In the genomic region with DNA sequence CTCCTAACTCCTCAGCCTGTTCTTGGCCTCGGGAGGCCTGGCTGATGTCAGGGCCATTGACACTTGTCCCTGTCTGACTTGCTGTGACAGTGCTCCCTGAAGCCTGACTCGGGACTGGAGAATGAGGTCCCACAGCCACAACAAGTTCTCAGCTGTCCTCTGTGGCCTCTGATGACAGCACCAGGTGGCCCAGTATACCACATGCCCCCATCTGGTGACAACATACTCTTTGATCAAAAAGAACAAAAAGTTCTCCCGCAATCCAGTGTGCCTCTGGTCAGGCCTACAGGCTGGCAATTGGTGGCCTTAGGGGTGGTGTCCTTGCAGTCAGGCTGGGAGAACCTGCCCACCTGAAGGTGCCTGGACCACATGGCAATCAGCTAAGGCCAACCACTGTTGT, we compare ENCODE assay signal across 21 cellular contexts.
DNase-seq lines count a peak whose midpoint lies in the region; ATAC-seq, FAIRE-seq and TF ChIP-seq lines count a peak whose summit lies in the region.
"Had no signal": no experiment of that assay in that cellular context is flagged by ENCODE, and none has a peak within 500 bp of the region (broad histone marks: within the 10 kb centered on the region; RNA-seq: fewer than 3 reads in every experiment).

No MANE protein-coding gene starts in this region.

- no peak for FAIRE-seq in HepG2 (lab: Jason Lieb, UNC)
- FAIRE-seq: G401.6, HTR-8/SVneo, K562 had no signal

- peaks cover 97% of the 10 kb centered on the region for H3K4me1 ChIP-seq in BLaER1
- H3K4me1 ChIP-seq in HepG2 (ENCODE audit: insufficient read depth, low read length), result peaks cover 9% of the 10 kb centered on the region
- peaks cover 9% of the 10 kb centered on the region for H3K4me1 ChIP-seq in osteoblast (ENCODE audit: insufficient read depth, low read length)
- peaks cover 0 to 6% of the 10 kb centered on the region in 2 donors for H3K4me1 ChIP-seq in thyroid gland

- BruUV-seq in HepG2 (replicated peaks; lab: Mats Ljungman, UMichigan), result no TSS peak

- intact Hi-C loops in HepG2 (cut with micrococcal nuclease; ENCODE audit: unreplicated experiment), result no loop called here
- intact Hi-C loops in thyroid gland (cut with DNase I), result no loop called here

- no peaks in the 10 kb centered on the region for H3K79me2 ChIP-seq in HepG2 (ENCODE audit: insufficient read depth, low read length)
- H3K79me2 ChIP-seq in osteoblast (ENCODE audit: insufficient read depth, low read length), result no peaks in the 10 kb centered on the region

- H3K4me2 ChIP-seq in BLaER1 (peak overlapping the region; percentile 82), HepG2 (ENCODE audit: low read depth, low read length) (no peak overlapping the region), osteoblast (ENCODE audit: insufficient read depth, low read length) (no peak overlapping the region)

- H3K36me3 ChIP-seq in BLaER1 (no peaks in the 10 kb centered on the region), HepG2 (replicated peaks in 1 of 2; ENCODE audit: control insufficient read depth in 1 of 2, insufficient read depth in 2 of 2, low read length in 2 of 2) (no peaks in the 10 kb centered on the region), osteoblast (ENCODE audit: insufficient read depth, low read length) (no peaks in the 10 kb centered on the region), thyroid gland (no peaks in the 10 kb centered on the region)

- no peak for TF ChIP-seq CTCF in HepG2 (CRISPR knock-in tag; IDR thresholded peaks at IDR 0.05)
- TF ChIP-seq CTCF in osteoblast (IDR thresholded peaks at IDR 0.05; ENCODE audit: extremely low read depth, low read depth, low read length), result no peak
- no peak for TF ChIP-seq CTCF in thyroid gland (IDR thresholded peaks at IDR 0.05)

- no peak overlapping the region for H2AFZ ChIP-seq in HepG2 (ENCODE audit: low read length)
- H2AFZ ChIP-seq in osteoblast (ENCODE audit: low read length), result no peak overlapping the region

- WGBS in HepG2 (ENCODE audit: low lambda C conversion rate), result 0% methylated on average over 1 of the region's 3 CpGs
- 82 to 90% methylated on average over 3 of the region's 3 CpGs for WGBS in thyroid gland, 2 donors

- no peak for TF ChIP-seq POLR2A in HepG2 (IDR thresholded peaks at IDR 0.05; ENCODE audit: insufficient read depth in 1 of 2, low read depth in 2 of 2, low read length in 2 of 2)
- TF ChIP-seq POLR2A in thyroid gland (IDR thresholded peaks at IDR 0.05), result no peak

- POLR2A ChIA-PET in HepG2 (lab: Yijun Ruan, JAX), result no interaction called here

- H3K27ac ChIP-seq in BLaER1 (no peak overlapping the region; the same call in 1 of the 2 replicates), HepG2 (ENCODE audit: extremely low read length, insufficient read depth, low read length) (no peak overlapping the region), osteoblast (ENCODE audit: low read depth, low read length) (no peak overlapping the region), thyroid gland (no peak overlapping the region)

- no peak for TF ChIP-seq RAD21 in HepG2 (CRISPR knock-in tag; IDR thresholded peaks at IDR 0.05)

- no peaks in the 10 kb centered on the region for H3K27me3 ChIP-seq in BLaER1
- H3K27me3 ChIP-seq in HepG2 (ENCODE audit: control insufficient read depth in 1 of 2, insufficient read depth in 2 of 2, low read length in 2 of 2), result peaks cover 1 to 25% of the 10 kb centered on the region in 2 experiments; a peak in 3 of 5 replicates
- no peaks in the 10 kb centered on the region for H3K27me3 ChIP-seq in osteoblast (ENCODE audit: insufficient read depth, low read length)
- no peaks in the 10 kb centered on the region for H3K27me3 ChIP-seq in thyroid gland

- DNase-seq in NAMALWA (ENCODE audit: low spot score), result peak; percentile 11
- DNase-seq in HepG2 (ENCODE audit: low spot score), result no peak
- peak; percentile 47 for DNase-seq in osteoblast (ENCODE audit: insufficient read length, low spot score, missing footprints)
- DNase-seq in thyroid gland, result no peak
- no peak for DNase-seq in Kasumi-1 (lab: John Stamatoyannopoulos, UW)
- DNase-seq: 8988T; AML-193; C1 segment of cervical spinal cord; Calu3; CD4-positive, alpha-beta T cell; DMS 273 treated with DMSO at 0.1 percent for 48 hours; DMS79 treated with DMSO at 0.1 percent for 48 hours; EL; HCEC 1CT; HFFc6 had no signal

- no peaks in the 10 kb centered on the region for H4K20me1 ChIP-seq in BLaER1
- no peaks in the 10 kb centered on the region; the same call in 1 of the 2 replicates for H4K20me1 ChIP-seq in HepG2 (ENCODE audit: insufficient read depth, low read length)
- H4K20me1 ChIP-seq in osteoblast (ENCODE audit: insufficient read depth, low read length), result no peaks in the 10 kb centered on the region

- H3K9ac ChIP-seq in BLaER1 (no peak overlapping the region), HepG2 (ENCODE audit: insufficient read depth, low read depth, low read length) (no peak overlapping the region)

- TF ChIP-seq EP300 in HepG2 (IDR thresholded peaks at IDR 0.05; ENCODE audit: low read depth in 2 of 2, low read length in 2 of 2) (no peak), HepG2 (CRISPR knock-in tag; IDR thresholded peaks at IDR 0.05; ENCODE audit: borderline replicate concordance) (no peak)

- in situ Hi-C loops in HepG2 (cut with HindIII; ENCODE audit: extremely low pct_ligation_motif_present, low pct_unique_long_range_greater_than_20kb), result no loop called here

- H3K4me3 ChIP-seq in BLaER1 (no peak overlapping the region), HepG2 (replicated peaks in 1 of 3; ENCODE audit: insufficient read depth in 1 of 3, low read depth in 2 of 3, low read length in 3 of 3) (no peak overlapping the region), osteoblast (ENCODE audit: insufficient read depth, low read length) (no peak overlapping the region), thyroid gland (replicated peaks in 1 of 3) (no peak overlapping the region)
- H3K4me3 ChIP-seq: K562 had no signal

- no peaks in the 10 kb centered on the region for H3K9me3 ChIP-seq in BLaER1
- H3K9me3 ChIP-seq in HepG2 (ENCODE audit: low read length), result no peaks in the 10 kb centered on the region
- no peaks in the 10 kb centered on the region for H3K9me3 ChIP-seq in osteoblast (ENCODE audit: low read depth, low read length)
- no peaks in the 10 kb centered on the region for H3K9me3 ChIP-seq in thyroid gland

- ATAC-seq in HepG2 (no peak), HG03521 (IDR thresholded peaks at IDR 0.05; ENCODE audit: unreplicated experiment) (no peak), HG03442 (IDR thresholded peaks at IDR 0.05; ENCODE audit: unreplicated experiment) (no peak)

- CTCF ChIA-PET in HepG2 (lab: Yijun Ruan, JAX; ENCODE audit: low intra/inter-chr PET ratio, low total read pairs), result interaction anchor here (2.5 kb wide), 1 partner anchor 383 kb away, joined by 38 read pairs; the partner anchor contains the start of gene SH3RF3

TF ChIP-seq in HepG2, 621 proteins besides CTCF, POLR2A, EP300 and RAD21:
- TF ChIP-seq ZNF317 (CRISPR knock-in tag; IDR thresholded peaks at IDR 0.05) (no peak), ZNF263 (CRISPR knock-in tag; IDR thresholded peaks at IDR 0.05) (peak; percentile 34; the same call in 1 of the 2 replicates)

Comparison
In these comparisons a context has a peak if more than half of its experiments do, and no peak if none do; other contexts are left out.
1. DNase-seq: peak in NAMALWA (single experiment) and osteoblast (single experiment); none in HepG2 (single experiment), thyroid gland (0 of 2) and Kasumi-1 (0 of 2).